9 cellular contexts compared by ENCODE assay signal in the genomic region with DNA sequence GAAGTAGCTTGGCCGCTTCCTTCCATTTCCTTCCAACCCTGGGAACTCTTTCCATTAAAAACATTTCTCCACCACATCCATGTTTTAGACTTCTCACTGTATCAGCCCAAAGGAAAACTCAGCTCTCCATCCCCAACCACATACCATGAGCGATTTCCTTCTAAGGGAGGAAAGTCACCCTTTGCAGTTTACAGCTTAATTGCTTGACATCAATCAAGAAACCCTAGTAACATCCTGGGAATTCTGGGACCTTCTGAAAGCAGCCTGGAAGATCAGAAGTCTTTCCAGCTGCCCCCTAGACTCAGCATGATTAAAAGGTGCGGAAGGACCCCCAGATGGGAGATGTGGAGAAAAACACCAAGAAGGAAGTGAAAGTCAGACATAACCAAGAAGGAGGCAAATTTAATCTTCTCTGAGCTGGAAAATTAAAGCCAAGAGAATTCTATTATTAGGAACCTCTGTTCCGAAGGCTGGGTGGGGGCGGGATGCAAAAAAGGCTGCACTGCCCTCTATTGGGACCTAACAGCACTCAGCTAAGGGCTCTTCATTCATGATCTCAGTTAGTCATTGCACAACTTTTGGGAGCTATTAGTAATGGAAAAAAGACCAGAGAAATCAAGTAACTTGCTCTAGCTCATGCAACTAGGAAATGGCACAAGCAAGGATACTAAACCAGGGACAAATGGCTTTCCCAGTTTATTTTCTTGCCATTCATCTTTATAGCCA.
DNase-seq lines count a peak whose midpoint lies in the region; ATAC-seq and TF ChIP-seq lines count a peak whose summit lies in the region.
"Had no signal": no experiment of that assay in that cellular context is flagged by ENCODE, and none has a peak within 500 bp of the region (broad histone marks: within the 10 kb centered on the region; RNA-seq: fewer than 3 reads in every experiment).

No MANE protein-coding gene starts in this region.

- peak; percentile 32 for DNase-seq in activated CD8-positive, alpha-beta T cell treated with anti-CD3 and anti-CD28 coated beads for 36 hours
- no peak for DNase-seq in activated CD8-positive, alpha-beta T cell treated with anti-CD3 and anti-CD28 coated beads, Interleukin-2, amount 10 ng/mL, durations not matched to agents 7 days and 5 days
- DNase-seq in NCI-H2171 (lab: John Stamatoyannopoulos, UW) = peak; percentile 17
- DNase-seq in MCF 10A (ENCODE audit: unreplicated experiment) = peak; percentile 86
- no peak for DNase-seq in left colon
- DNase-seq in suprapubic skin (ENCODE audit: low spot score in 2 of 2) = peak in 1 of 2 donors; percentile 78
- DNase-seq: activated naive CD8-positive, alpha-beta T cell treated with anti-CD3 and anti-CD28 coated beads, Interleukin-2, amount 10 ng/mL, durations not matched to agents 7 days and 5 days had no signal

- intact Hi-C loops in activated CD8-positive, alpha-beta T cell treated with anti-CD3 and anti-CD28 coated beads for 36 hours (cut with micrococcal nuclease) = no loop called here
- intact Hi-C loops in MCF 10A (cut with micrococcal nuclease) = loop anchor here (1.0 to 10.0 kb wide), 4 partner anchors 25 to 505 kb away; no protein-coding TSS in a partner anchor
- intact Hi-C loops in left colon (cut with DNase I, micrococcal nuclease) = no loop called here

- no peaks in the 10 kb centered on the region for H3K27me3 ChIP-seq in suprapubic skin

- CTCF ChIA-PET in activated CD8-positive, alpha-beta T cell treated with anti-CD3 and anti-CD28 coated beads for 36 hours (lab: Charles Lee) = interaction anchor here (0.7 to 4.8 kb wide), 19 partner anchors 10 to 580 kb away, joined by 3 to 66 read pairs (median 3); a partner anchor contains a TSS
- CTCF ChIA-PET in activated CD8-positive, alpha-beta T cell treated with anti-CD3 and anti-CD28 coated beads, Interleukin-2, amount 10 ng/mL, durations not matched to agents 7 days and 5 days (lab: Charles Lee) = interaction anchor here (0.7 to 2.5 kb wide), 19 partner anchors 13 to 572 kb away, joined by 3 to 40 read pairs (median 3); no protein-coding TSS in a partner anchor
- CTCF ChIA-PET in MCF 10A (lab: Yijun Ruan, JAX) = interaction anchor here (0.6 to 7.5 kb wide), 47 partner anchors 9 to 934 kb away, joined by 3 to 96 read pairs (median 4); a partner anchor contains a TSS

- H3K4me1 Mint-ChIP-seq in activated CD8-positive, alpha-beta T cell treated with anti-CD3 and anti-CD28 coated beads for 36 hours (ENCODE audit: low read depth) = peaks cover 12% of the 10 kb centered on the region
- peaks cover 16% of the 10 kb centered on the region for H3K4me1 Mint-ChIP-seq in activated CD8-positive, alpha-beta T cell treated with anti-CD3 and anti-CD28 coated beads, Interleukin-2, amount 10 ng/mL, durations not matched to agents 7 days and 5 days (ENCODE audit: low read depth)
- peaks cover 33% of the 10 kb centered on the region for H3K4me1 Mint-ChIP-seq in MCF 10A (ENCODE audit: insufficient read depth, unreplicated experiment)

- H3K27ac Mint-ChIP-seq in activated CD8-positive, alpha-beta T cell treated with anti-CD3 and anti-CD28 coated beads for 36 hours = no peak overlapping the region
- H3K27ac Mint-ChIP-seq in activated CD8-positive, alpha-beta T cell treated with anti-CD3 and anti-CD28 coated beads, Interleukin-2, amount 10 ng/mL, durations not matched to agents 7 days and 5 days = no peak overlapping the region
- H3K27ac Mint-ChIP-seq in MCF 10A (ENCODE audit: low read depth, unreplicated experiment) = no peak overlapping the region
- H3K27ac Mint-ChIP-seq: activated naive CD8-positive, alpha-beta T cell treated with anti-CD3 and anti-CD28 coated beads, Interleukin-2, amount 10 ng/mL, durations not matched to agents 7 days and 5 days had no signal

- no peaks in the 10 kb centered on the region for H3K36me3 Mint-ChIP-seq in activated CD8-positive, alpha-beta T cell treated with anti-CD3 and anti-CD28 coated beads for 36 hours (ENCODE audit: low read depth)
- H3K36me3 Mint-ChIP-seq in activated CD8-positive, alpha-beta T cell treated with anti-CD3 and anti-CD28 coated beads, Interleukin-2, amount 10 ng/mL, durations not matched to agents 7 days and 5 days (ENCODE audit: low read depth) = no peaks in the 10 kb centered on the region
- no peaks in the 10 kb centered on the region for H3K36me3 Mint-ChIP-seq in MCF 10A (ENCODE audit: insufficient read depth, unreplicated experiment)
- H3K36me3 Mint-ChIP-seq: activated naive CD8-positive, alpha-beta T cell treated with anti-CD3 and anti-CD28 coated beads, Interleukin-2, amount 10 ng/mL, durations not matched to agents 7 days and 5 days had no signal

- POLR2A ChIA-PET in activated CD8-positive, alpha-beta T cell treated with anti-CD3 and anti-CD28 coated beads for 36 hours (lab: Charles Lee) = interaction anchor here (1.1 kb wide), 1 partner anchor 27 kb away, joined by 4 read pairs; no protein-coding TSS in a partner anchor
- POLR2A ChIA-PET in activated CD8-positive, alpha-beta T cell treated with anti-CD3 and anti-CD28 coated beads, Interleukin-2, amount 10 ng/mL, durations not matched to agents 7 days and 5 days (lab: Charles Lee) = no interaction called here
- POLR2A ChIA-PET in MCF 10A (lab: Yijun Ruan, JAX) = interaction anchor here (0.7 to 4.4 kb wide), 14 partner anchors 18 to 571 kb away, joined by 3 to 36 read pairs (median 4); no protein-coding TSS in a partner anchor

- H3K27me3 Mint-ChIP-seq in activated CD8-positive, alpha-beta T cell treated with anti-CD3 and anti-CD28 coated beads for 36 hours = peaks cover 5% of the 10 kb centered on the region
- peaks cover 10% of the 10 kb centered on the region for H3K27me3 Mint-ChIP-seq in activated CD8-positive, alpha-beta T cell treated with anti-CD3 and anti-CD28 coated beads, Interleukin-2, amount 10 ng/mL, durations not matched to agents 7 days and 5 days (ENCODE audit: low read depth)
- H3K27me3 Mint-ChIP-seq in MCF 10A (ENCODE audit: insufficient read depth, unreplicated experiment) = no peaks in the 10 kb centered on the region

- no peak for TF ChIP-seq POLR2A in suprapubic skin (IDR thresholded peaks at IDR 0.05)

- H3K9me3 ChIP-seq in suprapubic skin = no peaks in the 10 kb centered on the region

- 29% methylated on average over 5 of the region's 5 CpGs for WGBS in suprapubic skin

- H3K4me3 ChIP-seq in suprapubic skin = no peak overlapping the region

- H3K9me3 Mint-ChIP-seq in activated CD8-positive, alpha-beta T cell treated with anti-CD3 and anti-CD28 coated beads for 36 hours = no peaks in the 10 kb centered on the region
- H3K9me3 Mint-ChIP-seq in activated CD8-positive, alpha-beta T cell treated with anti-CD3 and anti-CD28 coated beads, Interleukin-2, amount 10 ng/mL, durations not matched to agents 7 days and 5 days (ENCODE audit: insufficient read depth) = no peaks in the 10 kb centered on the region
- H3K9me3 Mint-ChIP-seq in MCF 10A (ENCODE audit: unreplicated experiment) = no peaks in the 10 kb centered on the region
- H3K9me3 Mint-ChIP-seq: activated naive CD8-positive, alpha-beta T cell treated with anti-CD3 and anti-CD28 coated beads, Interleukin-2, amount 10 ng/mL, durations not matched to agents 7 days and 5 days had no signal

- no peak overlapping the region for H3K4me3 Mint-ChIP-seq in activated CD8-positive, alpha-beta T cell treated with anti-CD3 and anti-CD28 coated beads for 36 hours
- H3K4me3 Mint-ChIP-seq in activated CD8-positive, alpha-beta T cell treated with anti-CD3 and anti-CD28 coated beads, Interleukin-2, amount 10 ng/mL, durations not matched to agents 7 days and 5 days = no peak overlapping the region
- no peak overlapping the region for H3K4me3 Mint-ChIP-seq in MCF 10A (ENCODE audit: unreplicated experiment)
- H3K4me3 Mint-ChIP-seq: activated naive CD8-positive, alpha-beta T cell treated with anti-CD3 and anti-CD28 coated beads, Interleukin-2, amount 10 ng/mL, durations not matched to agents 7 days and 5 days had no signal

- peak overlapping the region; percentile 77 for H3K27ac ChIP-seq in suprapubic skin

- no TSS peak for BruUV-seq in MCF 10A (replicated peaks; lab: Mats Ljungman, UMichigan)

- peak; percentile 62 for ATAC-seq in activated CD8-positive, alpha-beta T cell treated with anti-CD3 and anti-CD28 coated beads for 36 hours
- ATAC-seq in activated CD8-positive, alpha-beta T cell treated with anti-CD3 and anti-CD28 coated beads, Interleukin-2, amount 10 ng/mL, durations not matched to agents 7 days and 5 days = no peak
- ATAC-seq in left colon = peak; percentile 21
- ATAC-seq in GM21360 (IDR thresholded peaks at IDR 0.05; ENCODE audit: unreplicated experiment) = no peak
- no peak for ATAC-seq in HG02884 (IDR thresholded peaks at IDR 0.05; ENCODE audit: unreplicated experiment)

- no peak for TF ChIP-seq EP300 in suprapubic skin (IDR thresholded peaks at IDR 0.05)

- peaks cover 28% of the 10 kb centered on the region for H3K4me1 ChIP-seq in suprapubic skin

- H3K36me3 ChIP-seq in suprapubic skin = no peaks in the 10 kb centered on the region

- peak; percentile 14 for TF ChIP-seq CTCF in activated CD8-positive, alpha-beta T cell treated with anti-CD3 and anti-CD28 coated beads for 36 hours (IDR thresholded peaks at IDR 0.05)
- TF ChIP-seq CTCF in MCF 10A (IDR thresholded peaks at IDR 0.05; ENCODE audit: unreplicated experiment) = peak; percentile 50
- TF ChIP-seq CTCF in suprapubic skin (IDR thresholded peaks at IDR 0.05) = peak; percentile 58 to 59

Comparison
In these comparisons a context has a peak if more than half of its experiments do, and no peak if none do; other contexts are left out.
1. ATAC-seq: peak in activated CD8-positive, alpha-beta T cell treated with anti-CD3 and anti-CD28 coated beads for 36 hours (single experiment) and left colon (single experiment); none in activated CD8-positive, alpha-beta T cell treated with anti-CD3 and anti-CD28 coated beads, Interleukin-2, amount 10 ng/mL, durations not matched to agents 7 days and 5 days (single experiment), GM21360 (single experiment) and HG02884 (single experiment).
2. DNase-seq: peak in activated CD8-positive, alpha-beta T cell treated with anti-CD3 and anti-CD28 coated beads for 36 hours (single experiment), NCI-H2171 (single experiment) and MCF 10A (single experiment); none in activated CD8-positive, alpha-beta T cell treated with anti-CD3 and anti-CD28 coated beads, Interleukin-2, amount 10 ng/mL, durations not matched to agents 7 days and 5 days (single experiment) and left colon (0 of 2).
3. Peak in every context shown above with its lines, with median percentiles within 50 percentile points of each other: CTCF ChIP-seq.